8 cellular contexts compared by ENCODE assay signal in the genomic region with DNA sequence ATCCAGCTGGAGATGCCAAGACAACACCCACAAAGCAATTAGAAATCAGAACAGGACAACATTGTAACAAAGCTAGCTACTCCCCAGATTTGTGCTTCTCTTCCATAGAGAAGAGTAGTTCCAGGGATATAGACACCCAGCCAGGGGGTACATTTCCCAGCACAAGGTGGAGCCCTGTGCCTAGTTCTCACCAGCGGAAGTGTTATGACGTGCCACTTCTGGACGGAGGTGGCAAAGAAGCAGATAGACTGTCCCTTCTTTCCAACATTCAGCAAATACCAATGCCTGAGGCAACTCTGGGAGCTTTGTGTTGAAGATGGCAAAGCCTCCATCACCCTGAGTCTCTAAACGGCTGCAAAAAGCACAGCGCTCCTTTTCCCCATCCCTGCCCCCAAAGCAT. TPM values are rescaled to one million over a fixed set of nuclear protein-coding genes. Genes with fewer than 3 reads are reported as not detected.
A peak's percentile ranks its signal among the peaks of the same experiment; 100 is the strongest.
DNase-seq lines count a peak whose midpoint lies in the region; ATAC-seq and TF ChIP-seq lines count a peak whose summit lies in the region.

No MANE protein-coding gene starts in this region.

- H3K36me3 Mint-ChIP-seq in GM23338 (ENCODE audit: low read depth), result no peaks in the 10 kb centered on the region

- no peak overlapping the region for H3K4me3 Mint-ChIP-seq in GM23338

- H3K27ac Mint-ChIP-seq in GM23338, result no peak overlapping the region

- H3K4me1 Mint-ChIP-seq in GM23338, result peaks cover 6% of the 10 kb centered on the region

- DNase-seq in GM23338 (ENCODE audit: low spot score) (peak; percentile 20), Peyer's patch (peak in 2 of 3 donors; percentile 56 to 70), fibroblast of the aortic adventitia (ENCODE audit: low read depth) (peak; percentile 31), pulmonary artery endothelial cell (ENCODE audit: low read depth, low spot score) (peak; percentile 15), GM03348 (ENCODE audit: low spot score) (no peak), NCI-H1694 treated with DMSO at 0.1 percent for 48 hours (lab: John Stamatoyannopoulos, UW) (no peak), HK-2 (ENCODE audit: unreplicated experiment) (no peak)
- no peak for DNase-seq in activated naive CD4-positive, alpha-beta T cell (lab: John Stamatoyannopoulos, UW)

- peak overlapping the region; percentile 20; the same call in 1 of the 2 replicates for H2AFZ ChIP-seq in GM23338

- no peak for TF ChIP-seq POLR2A in Peyer's patch (IDR thresholded peaks at IDR 0.05)

- H3K4me2 ChIP-seq in GM23338, result no peak overlapping the region

- H3K36me3 ChIP-seq in GM23338 (ENCODE audit: insufficient read depth) (no peaks in the 10 kb centered on the region), Peyer's patch (no peaks in the 10 kb centered on the region)

- no peak overlapping the region for H3K27ac ChIP-seq in GM23338 (ENCODE audit: low read depth)
- H3K27ac ChIP-seq in Peyer's patch, result no peak overlapping the region

- no peaks in the 10 kb centered on the region for H3K9me3 ChIP-seq in Peyer's patch

- no peaks in the 10 kb centered on the region; the same call in 1 of the 2 replicates for H3K4me1 ChIP-seq in GM23338 (ENCODE audit: insufficient read depth)
- no peaks in the 10 kb centered on the region for H3K4me1 ChIP-seq in Peyer's patch

- peak; percentile 28 to 66; a peak in 3 of 4 replicates for TF ChIP-seq CTCF in GM23338 (conservative IDR thresholded peaks at IDR 0.05; ENCODE audit: low read depth in 2 of 2)
- TF ChIP-seq CTCF in Peyer's patch (IDR thresholded peaks at IDR 0.05), result peak in 3 of 6 experiments; percentile 33 to 56 (median 46)
- peak; percentile 16 for TF ChIP-seq CTCF in fibroblast of the aortic adventitia (IDR thresholded peaks at IDR 0.05; ENCODE audit: insufficient read depth, low read length)

- H3K9me3 Mint-ChIP-seq in GM23338, result no peaks in the 10 kb centered on the region

- H3K4me3 ChIP-seq in GM23338, result no peak overlapping the region
- no peak overlapping the region for H3K4me3 ChIP-seq in Peyer's patch
- H3K4me3 ChIP-seq in fibroblast of the aortic adventitia (ENCODE audit: low read depth, low read length), result no peak overlapping the region

- no peaks in the 10 kb centered on the region for H3F3A ChIP-seq in GM23338 (replicated peaks; ENCODE audit: low read depth)

- H3K27me3 ChIP-seq in GM23338 (ENCODE audit: insufficient read depth) (no peaks in the 10 kb centered on the region), Peyer's patch (no peaks in the 10 kb centered on the region)

- H3K27me3 Mint-ChIP-seq in GM23338 (ENCODE audit: insufficient read depth, low read depth, poor library complexity), result no peaks in the 10 kb centered on the region

- H4K20me1 ChIP-seq in GM23338 (replicated peaks; ENCODE audit: insufficient read depth), result no peaks in the 10 kb centered on the region

- H3K9me2 ChIP-seq in GM23338 (ENCODE audit: insufficient read depth), result no peaks in the 10 kb centered on the region

- no peaks in the 10 kb centered on the region for H3K79me2 ChIP-seq in GM23338 (replicated peaks; ENCODE audit: insufficient read depth)

- peak; percentile 53 for ATAC-seq in GM23338

TF ChIP-seq in GM23338, 12 proteins besides CTCF, POLR2A, EP300 and RAD21 (continues in another document):
- TF ChIP-seq, protein P1, sequence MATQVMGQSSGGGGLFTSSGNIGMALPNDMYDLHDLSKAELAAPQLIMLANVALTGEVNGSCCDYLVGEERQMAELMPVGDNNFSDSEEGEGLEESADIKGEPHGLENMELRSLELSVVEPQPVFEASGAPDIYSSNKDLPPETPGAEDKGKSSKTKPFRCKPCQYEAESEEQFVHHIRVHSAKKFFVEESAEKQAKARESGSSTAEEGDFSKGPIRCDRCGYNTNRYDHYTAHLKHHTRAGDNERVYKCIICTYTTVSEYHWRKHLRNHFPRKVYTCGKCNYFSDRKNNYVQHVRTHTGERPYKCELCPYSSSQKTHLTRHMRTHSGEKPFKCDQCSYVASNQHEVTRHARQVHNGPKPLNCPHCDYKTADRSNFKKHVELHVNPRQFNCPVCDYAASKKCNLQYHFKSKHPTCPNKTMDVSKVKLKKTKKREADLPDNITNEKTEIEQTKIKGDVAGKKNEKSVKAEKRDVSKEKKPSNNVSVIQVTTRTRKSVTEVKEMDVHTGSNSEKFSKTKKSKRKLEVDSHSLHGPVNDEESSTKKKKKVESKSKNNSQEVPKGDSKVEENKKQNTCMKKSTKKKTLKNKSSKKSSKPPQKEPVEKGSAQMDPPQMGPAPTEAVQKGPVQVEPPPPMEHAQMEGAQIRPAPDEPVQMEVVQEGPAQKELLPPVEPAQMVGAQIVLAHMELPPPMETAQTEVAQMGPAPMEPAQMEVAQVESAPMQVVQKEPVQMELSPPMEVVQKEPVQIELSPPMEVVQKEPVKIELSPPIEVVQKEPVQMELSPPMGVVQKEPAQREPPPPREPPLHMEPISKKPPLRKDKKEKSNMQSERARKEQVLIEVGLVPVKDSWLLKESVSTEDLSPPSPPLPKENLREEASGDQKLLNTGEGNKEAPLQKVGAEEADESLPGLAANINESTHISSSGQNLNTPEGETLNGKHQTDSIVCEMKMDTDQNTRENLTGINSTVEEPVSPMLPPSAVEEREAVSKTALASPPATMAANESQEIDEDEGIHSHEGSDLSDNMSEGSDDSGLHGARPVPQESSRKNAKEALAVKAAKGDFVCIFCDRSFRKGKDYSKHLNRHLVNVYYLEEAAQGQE (IDR thresholded peaks at IDR 0.05; ENCODE audit: unreplicated experiment), result no peak
- TF ChIP-seq ZNF331 (CRISPR knock-in tag; IDR thresholded peaks at IDR 0.05; ENCODE audit: low read depth) (no peak), JUNB (IDR thresholded peaks at IDR 0.05; ENCODE audit: unreplicated experiment) (no peak), NANOG (IDR thresholded peaks at IDR 0.05; ENCODE audit: borderline replicate concordance) (no peak), EZH2 (IDR thresholded peaks at IDR 0.05; ENCODE audit: low read depth, unreplicated experiment) (no peak), POLR2AphosphoS5 (IDR thresholded peaks at IDR 0.05; ENCODE audit: low read depth) (no peak), STAT1 (IDR thresholded peaks at IDR 0.05; ENCODE audit: unreplicated experiment) (no peak), EZH2phosphoT487 (IDR thresholded peaks at IDR 0.05; ENCODE audit: unreplicated experiment) (no peak), CREB1 (CRISPR knock-in tag; IDR thresholded peaks at IDR 0.05; ENCODE audit: low read depth) (no peak)
- TF ChIP-seq, protein P2, sequence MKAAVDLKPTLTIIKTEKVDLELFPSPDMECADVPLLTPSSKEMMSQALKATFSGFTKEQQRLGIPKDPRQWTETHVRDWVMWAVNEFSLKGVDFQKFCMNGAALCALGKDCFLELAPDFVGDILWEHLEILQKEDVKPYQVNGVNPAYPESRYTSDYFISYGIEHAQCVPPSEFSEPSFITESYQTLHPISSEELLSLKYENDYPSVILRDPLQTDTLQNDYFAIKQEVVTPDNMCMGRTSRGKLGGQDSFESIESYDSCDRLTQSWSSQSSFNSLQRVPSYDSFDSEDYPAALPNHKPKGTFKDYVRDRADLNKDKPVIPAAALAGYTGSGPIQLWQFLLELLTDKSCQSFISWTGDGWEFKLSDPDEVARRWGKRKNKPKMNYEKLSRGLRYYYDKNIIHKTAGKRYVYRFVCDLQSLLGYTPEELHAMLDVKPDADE (IDR thresholded peaks at IDR 0.05), result no peak

RNA-seq across cellular contexts. Expression of a gene that starts 23.4 kb away (rescaled TPM):
- total RNA-seq in GM23338 (2014; rRNA removed; shearing (Covaris generic)), result 1.1 and 1.2 TPM in 2 replicates
- 0.50 and 0.63 TPM in 2 replicates for polyA plus RNA-seq in GM23338 (2016; fragmentation: Nextera tagmentation; extraction: Ambion mirVana)
- total RNA-seq in Peyer's patch, result 10 to 100 TPM in 3 of 4 donors, 1 to 10 TPM in 1; 6.8 to 70.1 (median 28.7) TPM
- 3.2 and 3.5 TPM in 2 replicates for total RNA-seq in fibroblast of the aortic adventitia (ENCODE audit: low replicate concordance)
- total RNA-seq in pulmonary artery endothelial cell, result 2.6 TPM in 2 replicates

Comparison
In these comparisons a context has a peak if more than half of its experiments do, and no peak if none do; other contexts are left out.
1. DNase-seq: peak in GM23338 (single experiment), Peyer's patch (2 of 3), fibroblast of the aortic adventitia (single experiment) and pulmonary artery endothelial cell (single experiment); none in GM03348 (single experiment), NCI-H1694 treated with DMSO at 0.1 percent for 48 hours (single experiment), HK-2 (single experiment) and activated naive CD4-positive, alpha-beta T cell (0 of 4).